In genomic region chr6:26473429-26473757, GRCh38 we compare ENCODE assay signal across 8 cellular contexts. TPM values are rescaled to one million over a fixed set of nuclear protein-coding genes. Genes with fewer than 3 reads are reported as not detected.
DNase-seq lines count a peak whose midpoint lies in the region; ATAC-seq and TF ChIP-seq lines count a peak whose summit lies in the region.

No MANE protein-coding gene starts in this region.

- H3K4me2 ChIP-seq in OCI-LY3 (ENCODE audit: low read length) (peak overlapping the region; percentile 70), osteoblast (ENCODE audit: insufficient read depth, low read length) (peak overlapping the region; percentile 88)

- peak overlapping the region; percentile 78; the same call in 1 of the 2 replicates for H2AFZ ChIP-seq in OCI-LY3 (ENCODE audit: low read depth, low read length)
- H2AFZ ChIP-seq in osteoblast (ENCODE audit: low read length), result peak overlapping the region; percentile 82

- DNase-seq in CD4-positive, alpha-beta memory T cell, result peak in 1 of 5 donors; percentile 5
- DNase-seq in effector memory CD4-positive, alpha-beta T cell, result no peak
- DNase-seq in osteoblast (ENCODE audit: insufficient read length, low spot score, missing footprints) (no peak), endothelial cell (ENCODE audit: low spot score) (no peak), HCEC 1CT (no peak)

- H3K36me3 ChIP-seq in CD4-positive, alpha-beta memory T cell (ENCODE audit: insufficient read depth, low read length), result peaks cover 8% of the 10 kb centered on the region
- H3K36me3 ChIP-seq in OCI-LY3 (replicated peaks; ENCODE audit: low read depth, low read length), result peaks cover 15% of the 10 kb centered on the region
- H3K36me3 ChIP-seq in effector memory CD4-positive, alpha-beta T cell (ENCODE audit: control insufficient read depth, insufficient read depth, low read length), result peaks cover 8% of the 10 kb centered on the region
- H3K36me3 ChIP-seq in osteoblast (ENCODE audit: insufficient read depth, low read length), result peaks cover 9% of the 10 kb centered on the region

- POLR2A ChIA-PET in CD4-positive, alpha-beta memory T cell (lab: Charles Lee; ENCODE audit: partially characterized antibody), result interaction anchor here (0.6 to 6.1 kb wide), 41 partner anchors 8 to 1006 kb away, joined by 3 to 108 read pairs (median 8); partner anchors contain the start of genes BTN1A1, BTN2A1, BTN2A2 and BTN3A2

- peaks cover 52% of the 10 kb centered on the region for H3K4me1 ChIP-seq in CD4-positive, alpha-beta memory T cell (ENCODE audit: insufficient read depth, low read length)
- H3K4me1 ChIP-seq in OCI-LY3 (ENCODE audit: low read length), result peaks cover 28% of the 10 kb centered on the region
- H3K4me1 ChIP-seq in effector memory CD4-positive, alpha-beta T cell (ENCODE audit: control insufficient read depth, insufficient read depth, low read length, poor library complexity, severe bottlenecking), result peaks cover 26% of the 10 kb centered on the region
- peaks cover 15% of the 10 kb centered on the region for H3K4me1 ChIP-seq in osteoblast (ENCODE audit: insufficient read depth, low read length)

- peak overlapping the region; percentile 97 for H3K9ac ChIP-seq in OCI-LY3 (ENCODE audit: low read length)

- TF ChIP-seq CTCF in OCI-LY3 (IDR thresholded peaks at IDR 0.05; ENCODE audit: low read depth, low read length), result no peak
- no peak for TF ChIP-seq CTCF in osteoblast (IDR thresholded peaks at IDR 0.05; ENCODE audit: extremely low read depth, low read depth, low read length)
- no peak for TF ChIP-seq CTCF in endothelial cell (IDR thresholded peaks at IDR 0.05; ENCODE audit: unreplicated experiment)

- H3K79me2 ChIP-seq in OCI-LY3 (ENCODE audit: low read length), result 0 out of 2 replicates have a peak, but pooled peaks cover 3% of the 10 kb centered on the region
- H3K79me2 ChIP-seq in osteoblast (ENCODE audit: insufficient read depth, low read length), result peaks cover 2% of the 10 kb centered on the region

- H3K9me3 Mint-ChIP-seq in CD4-positive, alpha-beta memory T cell, result peaks cover 0 to 10% (median 2%) of the 10 kb centered on the region in 8 donors
- H3K9me3 Mint-ChIP-seq in endothelial cell (ENCODE audit: unreplicated experiment), result no peaks in the 10 kb centered on the region

- H3K27ac ChIP-seq in CD4-positive, alpha-beta memory T cell (ENCODE audit: low read depth, low read length), result peak overlapping the region; percentile 81
- H3K27ac ChIP-seq in OCI-LY3 (ENCODE audit: low read length) (peak overlapping the region; percentile 97), osteoblast (ENCODE audit: low read depth, low read length) (peak overlapping the region; percentile 73)
- peak overlapping the region; percentile 84 for H3K27ac ChIP-seq in effector memory CD4-positive, alpha-beta T cell (ENCODE audit: insufficient read depth, low read length, poor library complexity, severe bottlenecking)

- no peaks in the 10 kb centered on the region for H3K27me3 Mint-ChIP-seq in CD4-positive, alpha-beta memory T cell
- H3K27me3 Mint-ChIP-seq in endothelial cell (ENCODE audit: unreplicated experiment), result peaks cover 11% of the 10 kb centered on the region

- H3K4me1 Mint-ChIP-seq in CD4-positive, alpha-beta memory T cell, result peaks cover 34 to 67% (median 49%) of the 10 kb centered on the region in 4 donors
- peaks cover 13% of the 10 kb centered on the region for H3K4me1 Mint-ChIP-seq in endothelial cell (ENCODE audit: unreplicated experiment)

- H3K4me3 Mint-ChIP-seq in CD4-positive, alpha-beta memory T cell, result peak overlapping the region; percentile 84 to 99 (median 94)
- H3K4me3 Mint-ChIP-seq in endothelial cell (ENCODE audit: unreplicated experiment), result no peak overlapping the region

- H3K9me3 ChIP-seq in CD4-positive, alpha-beta memory T cell (ENCODE audit: control insufficient read depth in 1 of 2, low read length in 2 of 2), result no peaks in the 10 kb centered on the region
- peaks cover 11% of the 10 kb centered on the region; the same call in 1 of the 2 replicates for H3K9me3 ChIP-seq in OCI-LY3 (ENCODE audit: insufficient read depth, low read length)
- H3K9me3 ChIP-seq in effector memory CD4-positive, alpha-beta T cell (ENCODE audit: control insufficient read depth, low read length), result no peaks in the 10 kb centered on the region
- H3K9me3 ChIP-seq in osteoblast (ENCODE audit: low read depth, low read length), result no peaks in the 10 kb centered on the region

- peaks cover 24 to 30% of the 10 kb centered on the region in 2 donors for H3K36me3 Mint-ChIP-seq in CD4-positive, alpha-beta memory T cell
- peaks cover 30% of the 10 kb centered on the region for H3K36me3 Mint-ChIP-seq in endothelial cell (ENCODE audit: low read depth, unreplicated experiment)

- peak overlapping the region; percentile 63 to 73 for H3K4me3 ChIP-seq in CD4-positive, alpha-beta memory T cell (ENCODE audit: low read length in 2 of 2)
- peak overlapping the region; percentile 90 for H3K4me3 ChIP-seq in OCI-LY3 (ENCODE audit: low read length)
- H3K4me3 ChIP-seq in effector memory CD4-positive, alpha-beta T cell (ENCODE audit: insufficient read depth, low read depth, low read length, poor library complexity, severe bottlenecking), result peak overlapping the region; percentile 49
- peak overlapping the region; percentile 68 for H3K4me3 ChIP-seq in osteoblast (ENCODE audit: insufficient read depth, low read length)

- intact Hi-C loops in CD4-positive, alpha-beta memory T cell (cut with micrococcal nuclease), result loop anchor here (1.0 to 5.0 kb wide), 4 partner anchors 65 to 131 kb away; partner anchors contain the start of genes BTN3A2 and HMGN4

- H4K20me1 ChIP-seq in OCI-LY3 (ENCODE audit: insufficient read depth, low read length) (no peaks in the 10 kb centered on the region), osteoblast (ENCODE audit: insufficient read depth, low read length) (no peaks in the 10 kb centered on the region)

- no peaks in the 10 kb centered on the region for H3K27me3 ChIP-seq in CD4-positive, alpha-beta memory T cell (ENCODE audit: insufficient read depth, low read length)
- no peaks in the 10 kb centered on the region for H3K27me3 ChIP-seq in OCI-LY3 (ENCODE audit: low read depth, low read length)
- no peaks in the 10 kb centered on the region for H3K27me3 ChIP-seq in effector memory CD4-positive, alpha-beta T cell (replicated peaks; ENCODE audit: control insufficient read depth, insufficient read depth, low read length, poor library complexity, severe bottlenecking)
- no peaks in the 10 kb centered on the region for H3K27me3 ChIP-seq in osteoblast (ENCODE audit: insufficient read depth, low read length)

- CTCF ChIA-PET in CD4-positive, alpha-beta memory T cell (lab: Charles Lee; ENCODE audit: partially characterized antibody), result interaction anchor here (1.2 to 2.1 kb wide), 6 partner anchors 9 to 132 kb away, joined by 4 to 15 read pairs (median 4); partner anchors contain the start of gene HMGN4

- ATAC-seq in HG03442 (IDR thresholded peaks at IDR 0.05; ENCODE audit: unreplicated experiment) (no peak), HG03280 (IDR thresholded peaks at IDR 0.05; ENCODE audit: unreplicated experiment) (no peak)

- peak overlapping the region; percentile 99 to 100 (median 99) for H3K27ac Mint-ChIP-seq in CD4-positive, alpha-beta memory T cell
- no peak overlapping the region for H3K27ac Mint-ChIP-seq in endothelial cell (ENCODE audit: unreplicated experiment)

RNA-seq across cellular contexts. Expression of gene BTN2A1, which starts 15.6 kb away (rescaled TPM):
- 10 to 100 TPM; 57.0 to 62.8 TPM for total RNA-seq in CD4-positive, alpha-beta memory T cell
- polyA plus RNA-seq in CD4-positive, alpha-beta memory T cell, result 10 to 100 TPM; 10.9 to 15.9 TPM
- total RNA-seq in osteoblast (10.5 and 11.5 TPM in 2 replicates), endothelial cell (ENCODE audit: unreplicated experiment) (28.7 TPM)

RNA-seq across cellular contexts. Expression of gene BTN1A1, which starts 26.7 kb away (rescaled TPM):
- total RNA-seq in CD4-positive, alpha-beta memory T cell, result not detected
- under 1 TPM in 1 of 2 donors, not detected in 1; 0.08 TPM for polyA plus RNA-seq in CD4-positive, alpha-beta memory T cell
- total RNA-seq in osteoblast, result under 0.01 TPM in 2 replicates
- 1.4 TPM for total RNA-seq in endothelial cell (ENCODE audit: unreplicated experiment)

RNA-seq across cellular contexts. Expression of gene BTN3A3, which starts 33.1 kb away (rescaled TPM):
- 100 to 1,000 TPM; 211 to 215 TPM for total RNA-seq in CD4-positive, alpha-beta memory T cell
- 10 to 100 TPM; 72.7 to 72.9 TPM for polyA plus RNA-seq in CD4-positive, alpha-beta memory T cell
- 21.5 and 21.7 TPM in 2 replicates for total RNA-seq in osteoblast
- 3.1 TPM for total RNA-seq in endothelial cell (ENCODE audit: unreplicated experiment)
